2 cellular contexts compared by ENCODE assay signal in the genomic region with DNA sequence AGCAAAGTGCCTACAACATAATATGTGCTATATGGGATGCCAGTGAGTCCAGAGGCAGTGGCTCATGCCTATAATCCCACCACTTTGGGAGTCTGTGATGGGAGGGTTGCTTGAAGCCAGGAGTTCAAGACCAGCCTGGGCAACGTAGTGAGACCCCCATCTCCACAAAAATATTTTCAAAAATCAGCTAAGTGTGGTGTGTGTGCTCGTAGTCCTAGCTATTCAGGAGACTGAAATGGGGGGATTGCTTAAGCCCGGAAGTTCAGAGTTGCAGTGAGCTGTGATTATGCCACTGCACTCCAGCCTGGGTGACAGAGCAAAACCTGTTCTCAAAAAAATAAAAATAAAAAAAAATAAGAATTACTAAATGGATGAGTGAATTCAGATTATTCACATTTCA.
A peak's percentile ranks its signal among the peaks of the same experiment; 100 is the strongest.
TF ChIP-seq lines count a peak whose summit lies in the region.

No MANE protein-coding gene starts in this region.

TF ChIP-seq in HepG2, 621 proteins besides CTCF, POLR2A, EP300 and RAD21:
- TF ChIP-seq RCOR2 (CRISPR knock-in tag; IDR thresholded peaks at IDR 0.05) (no peak), ELF1 (CRISPR knock-in tag; IDR thresholded peaks at IDR 0.05) (peak; percentile 37; the same call in 1 of the 2 replicates), GPN1 (CRISPR knock-in tag; IDR thresholded peaks at IDR 0.05; ENCODE audit: borderline replicate concordance) (no peak), ZNF7 (CRISPR knock-in tag; IDR thresholded peaks at IDR 0.05) (peak; percentile 54; the same call in 1 of the 2 replicates), TOE1 (CRISPR knock-in tag; IDR thresholded peaks at IDR 0.05) (no peak), ETV5 (CRISPR knock-in tag; IDR thresholded peaks at IDR 0.05; ENCODE audit: borderline replicate concordance) (peak; percentile 59; the same call in 1 of the 2 replicates), CEBPG (CRISPR knock-in tag; IDR thresholded peaks at IDR 0.05) (peak; percentile 44), CERS6 (CRISPR knock-in tag; IDR thresholded peaks at IDR 0.05) (no peak), ZNF121 (CRISPR knock-in tag; IDR thresholded peaks at IDR 0.05) (peak; percentile 61)

TF ChIP-seq in K562, 482 proteins besides CTCF, POLR2A, EP300 and RAD21:
- TF ChIP-seq ZNF121 (CRISPR knock-in tag; conservative IDR thresholded peaks at IDR 0.05) (0 out of 2 replicates have a peak, but pooled peaks have one; percentile 1), TCF7 (IDR thresholded peaks at IDR 0.05; ENCODE audit: borderline replicate concordance) (no peak)
